Comparison of ENCODE assay signal across 7 cellular contexts in the genomic region with DNA sequence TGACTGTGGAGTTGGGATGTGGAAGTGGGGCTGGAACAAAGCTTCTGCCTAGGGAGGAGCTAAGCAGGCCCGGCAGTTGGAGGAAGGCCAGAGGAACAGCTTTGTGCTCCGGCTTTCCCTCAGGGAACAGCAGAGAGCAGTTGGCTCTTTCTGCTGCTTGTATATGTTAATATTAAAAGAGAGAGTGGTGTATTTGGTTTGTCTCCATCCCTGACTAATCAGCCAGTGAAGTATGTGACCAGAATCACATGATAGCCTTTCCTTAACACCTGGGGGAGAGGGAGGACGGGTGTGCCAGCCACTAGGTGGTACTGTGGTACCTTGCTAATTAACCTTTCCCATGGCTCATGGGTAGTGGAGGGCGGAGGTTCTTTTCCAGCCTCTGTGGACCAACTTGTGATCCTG. TPM values are rescaled to one million over a fixed set of nuclear protein-coding genes. Genes with fewer than 3 reads are reported as not detected.
DNase-seq lines count a peak whose midpoint lies in the region; ATAC-seq, FAIRE-seq and TF ChIP-seq lines count a peak whose summit lies in the region.

No MANE protein-coding gene starts in this region.

- no peak overlapping the region for H2AK5ac ChIP-seq in H1 (ENCODE audit: low read depth, low read length)

- peak; percentile 79 to 83 for TF ChIP-seq RAD21 in H1 (IDR thresholded peaks at IDR 0.05 in 1 of 2, conservative IDR thresholded peaks at IDR 0.05 in 1 of 2; ENCODE audit: low read depth in 2 of 2, low read length in 2 of 2)

- DNase-seq in ELF-1 (ENCODE audit: low read depth, low spot score) = peak; percentile 60
- peak; percentile 76 for DNase-seq in M059J (ENCODE audit: low read depth)
- DNase-seq in T-cell = peak in 13 of 34 experiments; percentile 13 to 36 (median 21)
- peak in 1 of 2 experiments; percentile 62 for DNase-seq in H1 (ENCODE audit: low read depth in 1 of 2, low spot score in 2 of 2)

- peak; percentile 91 for FAIRE-seq in H1 (lab: Jason Lieb, UNC)

- H2BK15ac ChIP-seq in H1 (ENCODE audit: low read length) = no peak overlapping the region

- no peak overlapping the region for H2BK20ac ChIP-seq in H1 (ENCODE audit: low read length)

- no peaks in the 10 kb centered on the region for H3K9me3 Mint-ChIP-seq in T-cell

- TF ChIP-seq CTCF in H1 (IDR thresholded peaks at IDR 0.05; ENCODE audit: control extremely low read depth in 1 of 3, insufficient read depth in 1 of 3, low read depth in 1 of 3, low read length in 3 of 3) = peak; percentile 72 to 82 (median 73)

- no peak for TF ChIP-seq POLR2A in H1 (IDR thresholded peaks at IDR 0.05; ENCODE audit: control extremely low read depth in 1 of 2, low read depth in 2 of 2, low read length in 2 of 2)

- peaks cover 0 to 3% of the 10 kb centered on the region in 2 experiments for H4K20me1 ChIP-seq in H1 (replicated peaks in 1 of 2; ENCODE audit: control insufficient read depth in 1 of 2, insufficient read depth in 2 of 2, low read length in 2 of 2)

- H3K79me2 ChIP-seq in H1 (ENCODE audit: control insufficient read depth in 1 of 2, insufficient read depth in 2 of 2, low read length in 2 of 2) = no peaks in the 10 kb centered on the region; a peak in 1 of 4 replicates

- no peak overlapping the region for H2BK120ac ChIP-seq in H1 (replicated peaks; ENCODE audit: low read depth, low read length)

- no peak overlapping the region for H3K4me2 ChIP-seq in H1 (ENCODE audit: insufficient read depth in 1 of 2, low read depth in 2 of 2, low read length in 2 of 2)

- CTCF ChIA-PET in T-cell (lab: Charles Lee) = interaction anchor here (0.6 to 2.6 kb wide), 3 partner anchors 10 to 105 kb away, joined by 3 to 8 read pairs (median 3); partner anchors contain the start of genes EEF1AKMT4 (in 1 of the 2) and EIF2B5 (in 1 of the 2)
- CTCF ChIA-PET in H1 (lab: Charles Lee; ENCODE audit: partially characterized antibody) = interaction anchor here (0.7 to 3.5 kb wide), 42 partner anchors 9 to 252 kb away, joined by 3 to 28 read pairs (median 4); partner anchors contain the start of genes ABCF3, AP2M1, EEF1AKMT4 and EIF2B5

- H3K23ac ChIP-seq in H1 (ENCODE audit: insufficient read length) = no peak overlapping the region

- no peak overlapping the region for H4K91ac ChIP-seq in H1 (replicated peaks; ENCODE audit: insufficient read length, low read length)

- no peak overlapping the region for H3K4me3 Mint-ChIP-seq in T-cell

- POLR2A ChIA-PET in T-cell (lab: Charles Lee) = no interaction called here
- POLR2A ChIA-PET in H1 (lab: Charles Lee; ENCODE audit: partially characterized antibody) = interaction anchor here (0.9 to 4.6 kb wide), 12 partner anchors 10 to 168 kb away, joined by 3 to 26 read pairs (median 4); partner anchors contain the start of genes ALG3 and EIF2B5

- 72% methylated on average over 4 of the region's 4 CpGs; no CpG with 5 or more reads in 1 of the 2 experiments for WGBS in H1 (ENCODE audit: extremely low coverage in 1 of 2, insufficient coverage in 1 of 2, insufficient read length in 1 of 2, insufficient replicate concordance in 2 of 2, low coverage in 1 of 2, low lambda C conversion rate in 2 of 2, missing lambda C conversion rate in 1 of 2), 2 experiments

- H3K23me2 ChIP-seq in H1 (ENCODE audit: low read depth, low read length) = no peaks in the 10 kb centered on the region

- H3K14ac ChIP-seq in H1 (ENCODE audit: insufficient read length) = no peak overlapping the region

- H3K27me3 ChIP-seq in H1 (replicated peaks in 1 of 4; ENCODE audit: control insufficient read depth in 3 of 4, extremely low read depth in 1 of 4, insufficient read depth in 3 of 4, low read length in 3 of 4) = no peaks in the 10 kb centered on the region
- no peaks in the 10 kb centered on the region for H3K27me3 ChIP-seq in muscle layer of duodenum (ENCODE audit: low read depth, low read length)

- H3K27ac ChIP-seq in H1 (ENCODE audit: low read depth, low read length) (no peak overlapping the region), muscle layer of duodenum (ENCODE audit: low read length) (peak overlapping the region; percentile 62)

- ATAC-seq in T-cell (replicated peaks in 1 of 4) (peak; percentile 73 to 79 (median 74)), HG03280 (IDR thresholded peaks at IDR 0.05; ENCODE audit: unreplicated experiment) (no peak), GM18867 (IDR thresholded peaks at IDR 0.05; ENCODE audit: unreplicated experiment) (no peak)

- no peak overlapping the region for H3K4ac ChIP-seq in H1 (replicated peaks; ENCODE audit: insufficient read length, low read depth, low read length)

- H3K4me1 ChIP-seq in H1 (replicated peaks in 1 of 4; ENCODE audit: control insufficient read depth in 3 of 4, insufficient read depth in 4 of 4, low read length in 3 of 4) = no peaks in the 10 kb centered on the region
- H3K4me1 ChIP-seq in muscle layer of duodenum (ENCODE audit: control insufficient read depth in 1 of 2, insufficient read depth in 2 of 2, low read length in 2 of 2) = peaks cover 0 to 11% of the 10 kb centered on the region in 2 donors

- peaks cover 27% of the 10 kb centered on the region for H3K36me3 Mint-ChIP-seq in T-cell

- no peak overlapping the region for H2BK12ac ChIP-seq in H1 (ENCODE audit: low read depth, low read length)

- TF ChIP-seq EP300 in H1 (IDR thresholded peaks at IDR 0.05; ENCODE audit: borderline replicate concordance in 1 of 2, low read depth in 2 of 2, low read length in 2 of 2) = no peak

- no peaks in the 10 kb centered on the region for H3K4me1 Mint-ChIP-seq in T-cell

- H3K9me3 ChIP-seq in H1 (ENCODE audit: insufficient read depth in 2 of 2, low read depth in 1 of 2, low read length in 1 of 2) = no peaks in the 10 kb centered on the region
- no peaks in the 10 kb centered on the region for H3K9me3 ChIP-seq in muscle layer of duodenum (ENCODE audit: control insufficient read depth in 1 of 2, low read length in 2 of 2)

- no peak overlapping the region for H3K56ac ChIP-seq in H1 (replicated peaks; ENCODE audit: insufficient read length, low read depth, low read length)

- no peak overlapping the region for H4K8ac ChIP-seq in H1 (ENCODE audit: extremely low read depth, insufficient read depth, low read length)

- H2BK5ac ChIP-seq in H1 (ENCODE audit: low read depth, low read length) = no peak overlapping the region

- H3K9ac ChIP-seq in H1 (replicated peaks in 1 of 4; ENCODE audit: extremely low read depth in 1 of 4, low read depth in 3 of 4, low read length in 3 of 4) = no peak overlapping the region

- no peak overlapping the region for H3K27ac Mint-ChIP-seq in T-cell

- H4K5ac ChIP-seq in H1 (ENCODE audit: insufficient read length, low read depth, low read length) = no peak overlapping the region

- H3K36me3 ChIP-seq in H1 (ENCODE audit: control insufficient read depth in 2 of 4, insufficient read depth in 4 of 4, low read length in 3 of 4) = peaks cover 11 to 51% (median 34%) of the 10 kb centered on the region in 4 experiments
- peaks cover 42 to 61% of the 10 kb centered on the region in 2 donors for H3K36me3 ChIP-seq in muscle layer of duodenum (ENCODE audit: control insufficient read depth in 1 of 2, insufficient read depth in 2 of 2, low read length in 2 of 2)

- peaks cover 2% of the 10 kb centered on the region; the same call in 1 of the 2 replicates for H3K79me1 ChIP-seq in H1 (ENCODE audit: low read depth, low read length)

- H3K27me3 Mint-ChIP-seq in T-cell = no peaks in the 10 kb centered on the region

- H3K4me3 ChIP-seq in H1 (ENCODE audit: extremely low read depth in 1 of 4, insufficient read depth in 2 of 4, low read depth in 3 of 4, low read length in 4 of 4) = no peak overlapping the region
- no peak overlapping the region for H3K4me3 ChIP-seq in muscle layer of duodenum (ENCODE audit: low read depth in 1 of 2, low read length in 2 of 2)

- no peak overlapping the region for H2AFZ ChIP-seq in H1 (ENCODE audit: low read length)

- no peak overlapping the region for H3K18ac ChIP-seq in H1 (ENCODE audit: extremely low read depth, low read length)

RNA-seq across cellular contexts. Expression of gene EIF2B5, which starts 10.0 kb away (rescaled TPM):
- 29.4 and 43.6 TPM in 2 replicates for total RNA-seq in M059J (2014; rRNA removed; shearing (Covaris generic))
- total RNA-seq in T-cell = 10 to 100 TPM; 57.8 to 74.3 (median 72.3) TPM
- total RNA-seq in H1 (2021; fragmentation: NEBNext Ultra II Directional; extraction: Animal tissue kit (Norgen Biotek cat#: 25700)) = 40.0 and 42.5 TPM in 2 replicates
- 32.1 and 33.1 TPM in 2 replicates for polyA plus RNA-seq in H1 (2011; rRNA removed)
- 44.9 TPM for polyA plus RNA-seq in H1 (2011; cell fraction: cytosol; rRNA removed)
- polyA plus RNA-seq in H1 (2011; cell fraction: nucleus; rRNA removed) = 63.9 TPM
- polyA plus RNA-seq in H1 (2012, experiment 1 of 2) = 36.5 to 43.9 TPM (median 37.4 TPM) in 4 replicates
- 33.2 TPM for polyA plus RNA-seq in H1 (2012, experiment 2 of 2)
- polyA plus RNA-seq in H1 (2013, experiment 1 of 2) = 29.6 TPM
- polyA plus RNA-seq in H1 (2013, experiment 2 of 2) = 30.7 TPM
- polyA minus RNA-seq in H1 (2011; rRNA and poly(A)+ RNA removed) = 46.4 and 51.6 TPM in 2 replicates
- polyA minus RNA-seq in H1 (2011; cell fraction: cytosol; rRNA and poly(A)+ RNA removed) = 21.0 TPM
- polyA minus RNA-seq in H1 (2011; cell fraction: nucleus; rRNA and poly(A)+ RNA removed) = 39.8 TPM

RNA-seq across cellular contexts. Expression of gene DVL3, which starts 10.1 kb away (rescaled TPM):
- total RNA-seq in M059J (2014; rRNA removed; shearing (Covaris generic)) = 21.2 and 30.3 TPM in 2 replicates
- 10 to 100 TPM; 33.8 to 60.2 (median 51.2) TPM for total RNA-seq in T-cell
- total RNA-seq in H1 (2021; fragmentation: NEBNext Ultra II Directional; extraction: Animal tissue kit (Norgen Biotek cat#: 25700)) = 64.9 and 66.6 TPM in 2 replicates
- polyA plus RNA-seq in H1 (2011; rRNA removed) = 38.5 and 51.2 TPM in 2 replicates
- polyA plus RNA-seq in H1 (2011; cell fraction: cytosol; rRNA removed) = 36.1 TPM
- 111 TPM for polyA plus RNA-seq in H1 (2011; cell fraction: nucleus; rRNA removed)
- 38.0 to 54.6 TPM (median 48.8 TPM) in 4 replicates for polyA plus RNA-seq in H1 (2012, experiment 1 of 2)
- 29.5 TPM for polyA plus RNA-seq in H1 (2012, experiment 2 of 2)
- polyA plus RNA-seq in H1 (2013, experiment 1 of 2) = 35.3 TPM
- 35.6 TPM for polyA plus RNA-seq in H1 (2013, experiment 2 of 2)
- 35.1 and 42.2 TPM in 2 replicates for polyA minus RNA-seq in H1 (2011; rRNA and poly(A)+ RNA removed)
- 29.9 TPM for polyA minus RNA-seq in H1 (2011; cell fraction: cytosol; rRNA and poly(A)+ RNA removed)
- polyA minus RNA-seq in H1 (2011; cell fraction: nucleus; rRNA and poly(A)+ RNA removed) = 32.1 TPM

RNA-seq across cellular contexts. Expression of gene AP2M1, which starts 29.5 kb away (rescaled TPM):
- 676 and 795 TPM in 2 replicates for total RNA-seq in M059J (2014; rRNA removed; shearing (Covaris generic))
- total RNA-seq in T-cell = 100 to 1,000 TPM; 124 to 196 (median 188) TPM
- total RNA-seq in H1 (2021; fragmentation: NEBNext Ultra II Directional; extraction: Animal tissue kit (Norgen Biotek cat#: 25700)) = 391 and 403 TPM in 2 replicates
- polyA plus RNA-seq in H1 (2011; rRNA removed) = 454 and 540 TPM in 2 replicates
- 456 TPM for polyA plus RNA-seq in H1 (2011; cell fraction: cytosol; rRNA removed)
- polyA plus RNA-seq in H1 (2011; cell fraction: nucleus; rRNA removed) = 429 TPM
- 530 to 583 TPM (median 543 TPM) in 4 replicates for polyA plus RNA-seq in H1 (2012, experiment 1 of 2)
- polyA plus RNA-seq in H1 (2012, experiment 2 of 2) = 718 TPM
- polyA plus RNA-seq in H1 (2013, experiment 1 of 2) = 212 TPM
- 214 TPM for polyA plus RNA-seq in H1 (2013, experiment 2 of 2)
- polyA minus RNA-seq in H1 (2011; rRNA and poly(A)+ RNA removed) = 550 and 559 TPM in 2 replicates
- 149 TPM for polyA minus RNA-seq in H1 (2011; cell fraction: cytosol; rRNA and poly(A)+ RNA removed)
- polyA minus RNA-seq in H1 (2011; cell fraction: nucleus; rRNA and poly(A)+ RNA removed) = 181 TPM

RNA-seq across cellular contexts. Expression of gene ABCF3, which starts 40.9 kb away (rescaled TPM):
- 27.4 and 43.4 TPM in 2 replicates for total RNA-seq in M059J (2014; rRNA removed; shearing (Covaris generic))
- 100 to 1,000 TPM; 112 to 145 (median 125) TPM for total RNA-seq in T-cell
- 50.9 and 51.6 TPM in 2 replicates for total RNA-seq in H1 (2021; fragmentation: NEBNext Ultra II Directional; extraction: Animal tissue kit (Norgen Biotek cat#: 25700))
- polyA plus RNA-seq in H1 (2011; rRNA removed) = 57.8 and 76.6 TPM in 2 replicates
- polyA plus RNA-seq in H1 (2011; cell fraction: cytosol; rRNA removed) = 55.1 TPM
- 203 TPM for polyA plus RNA-seq in H1 (2011; cell fraction: nucleus; rRNA removed)
- 40.9 to 54.7 TPM (median 52.0 TPM) in 4 replicates for polyA plus RNA-seq in H1 (2012, experiment 1 of 2)
- 34.1 TPM for polyA plus RNA-seq in H1 (2012, experiment 2 of 2)
- 28.7 TPM for polyA plus RNA-seq in H1 (2013, experiment 1 of 2)
- 24.2 TPM for polyA plus RNA-seq in H1 (2013, experiment 2 of 2)
- polyA minus RNA-seq in H1 (2011; rRNA and poly(A)+ RNA removed) = 60.0 and 74.3 TPM in 2 replicates
- 37.5 TPM for polyA minus RNA-seq in H1 (2011; cell fraction: cytosol; rRNA and poly(A)+ RNA removed)
- 60.7 TPM for polyA minus RNA-seq in H1 (2011; cell fraction: nucleus; rRNA and poly(A)+ RNA removed)

RNA-seq across cellular contexts. Expression of gene HTR3E, which starts 48.3 kb away (rescaled TPM):
- not detected in 2 replicates for total RNA-seq in M059J (2014; rRNA removed; shearing (Covaris generic))
- not detected for total RNA-seq in T-cell
- not detected in 2 replicates for total RNA-seq in H1 (2021; fragmentation: NEBNext Ultra II Directional; extraction: Animal tissue kit (Norgen Biotek cat#: 25700))
- not detected in 2 replicates for polyA plus RNA-seq in H1 (2011; rRNA removed)
- polyA plus RNA-seq in H1 (2011; cell fraction: cytosol; rRNA removed) = not detected
- not detected for polyA plus RNA-seq in H1 (2011; cell fraction: nucleus; rRNA removed)
- not detected in 4 replicates for polyA plus RNA-seq in H1 (2012, experiment 1 of 2)
- not detected for polyA plus RNA-seq in H1 (2012, experiment 2 of 2)
- not detected for polyA plus RNA-seq in H1 (2013, experiment 1 of 2)
- polyA plus RNA-seq in H1 (2013, experiment 2 of 2) = not detected
- not detected in 2 replicates for polyA minus RNA-seq in H1 (2011; rRNA and poly(A)+ RNA removed)
- polyA minus RNA-seq in H1 (2011; cell fraction: cytosol; rRNA and poly(A)+ RNA removed) = not detected
- not detected for polyA minus RNA-seq in H1 (2011; cell fraction: nucleus; rRNA and poly(A)+ RNA removed)

Comparison
In these comparisons a context has a peak if more than half of its experiments do, and no peak if none do; other contexts are left out.
1. ATAC-seq: peak in T-cell (4 of 4); none in HG03280 (single experiment) and GM18867 (single experiment).